Comparison of ENCODE assay signal across 8 cellular contexts in genomic region chr12:122081697-122082221, GRCh38. TPM values are rescaled to one million over a fixed set of nuclear protein-coding genes. Genes with fewer than 3 reads are reported as not detected.
A peak's percentile ranks its signal among the peaks of the same experiment; 100 is the strongest.
DNase-seq lines count a peak whose midpoint lies in the region; ATAC-seq and TF ChIP-seq lines count a peak whose summit lies in the region.

No MANE protein-coding gene starts in this region.

- H3K4me1 ChIP-seq in liver (ENCODE audit: control insufficient read depth in 4 of 4, insufficient read depth in 4 of 4, low read length in 3 of 4), result peaks cover 6 to 52% (median 24%) of the 10 kb centered on the region in 4 donors

- 54% methylated on average over 7 of the region's 7 CpGs for WGBS in liver

- peak overlapping the region in 1 of 2 donors; percentile 55 for H3K9ac ChIP-seq in liver (ENCODE audit: low read depth in 1 of 2, low read length in 2 of 2)

- peak overlapping the region in 1 of 3 donors; percentile 91 for H3K4me3 ChIP-seq in liver (ENCODE audit: low read depth in 1 of 3, low read length in 3 of 3)

- DNase-seq in ELR (ENCODE audit: low read depth), result peak; percentile 49
- DNase-seq in NOMO-1 treated with dmso at 0.1 percent for 144 hours (lab: John Stamatoyannopoulos, UW; ENCODE audit: unreplicated experiment), result peak; percentile 72
- DNase-seq in MCF 10A (ENCODE audit: unreplicated experiment), result no peak
- DNase-seq in type B pancreatic cell (ENCODE audit: extremely low spot score, unreplicated experiment), result no peak
- DNase-seq in NCI-H1048 (lab: John Stamatoyannopoulos, UW), result no peak
- no peak for DNase-seq in DMS53 treated with DMSO at 0.1 percent for 48 hours (lab: John Stamatoyannopoulos, UW; ENCODE audit: unreplicated experiment)

- no TSS peak for BruUV-seq in MCF 10A (replicated peaks; lab: Mats Ljungman, UMichigan)

- CTCF ChIA-PET in MCF 10A (lab: Yijun Ruan, JAX), result interaction anchor here (0.6 to 3.2 kb wide), 5 partner anchors 15 to 120 kb away, joined by 3 to 17 read pairs (median 5); no protein-coding TSS in a partner anchor

- peaks cover 0 to 7% (median 3%) of the 10 kb centered on the region in 4 donors for H3K36me3 ChIP-seq in liver (ENCODE audit: control insufficient read depth in 4 of 4, insufficient read depth in 3 of 4, low read depth in 1 of 4, low read length in 3 of 4)

- no peaks in the 10 kb centered on the region for H3K9me3 ChIP-seq in liver (ENCODE audit: control insufficient read depth in 4 of 4, low read length in 3 of 4)

- TF ChIP-seq CTCF in MCF 10A (IDR thresholded peaks at IDR 0.05; ENCODE audit: unreplicated experiment) (no peak), liver (IDR thresholded peaks at IDR 0.05; ENCODE audit: low read depth, low read length, missing input control) (no peak), type B pancreatic cell (conservative IDR thresholded peaks at IDR 0.05) (no peak)

- H3K4me1 Mint-ChIP-seq in MCF 10A (ENCODE audit: insufficient read depth, unreplicated experiment) (peaks cover 18% of the 10 kb centered on the region), type B pancreatic cell (ENCODE audit: unreplicated experiment) (peaks cover 33% of the 10 kb centered on the region)

- POLR2A ChIA-PET in MCF 10A (lab: Yijun Ruan, JAX), result interaction anchor here (1.1 to 5.7 kb wide), 9 partner anchors 8 to 280 kb away, joined by 3 to 206 read pairs (median 13); no protein-coding TSS in a partner anchor

- H3K9me3 Mint-ChIP-seq in MCF 10A (ENCODE audit: unreplicated experiment), result no peaks in the 10 kb centered on the region
- no peaks in the 10 kb centered on the region for H3K9me3 Mint-ChIP-seq in type B pancreatic cell

- no peaks in the 10 kb centered on the region for H3K27me3 ChIP-seq in liver (ENCODE audit: control insufficient read depth in 4 of 4, insufficient read depth in 4 of 4, low read length in 3 of 4)

- H3K36me3 Mint-ChIP-seq in MCF 10A (ENCODE audit: insufficient read depth, unreplicated experiment), result peaks cover 41% of the 10 kb centered on the region
- peaks cover 12% of the 10 kb centered on the region for H3K36me3 Mint-ChIP-seq in type B pancreatic cell

- H3K27ac Mint-ChIP-seq in MCF 10A (ENCODE audit: low read depth, unreplicated experiment) (peak overlapping the region; percentile 84), type B pancreatic cell (peak overlapping the region; percentile 27)

- intact Hi-C loops in MCF 10A (cut with micrococcal nuclease), result loop anchor here (2.0 kb wide), 1 partner anchor 41 kb away; no protein-coding TSS in a partner anchor

- peak; percentile 21 to 48 for TF ChIP-seq RAD21 in liver (IDR thresholded peaks at IDR 0.05)

- peak overlapping the region; percentile 74 for H3K4me3 Mint-ChIP-seq in MCF 10A (ENCODE audit: unreplicated experiment)
- H3K4me3 Mint-ChIP-seq in type B pancreatic cell, result peak overlapping the region; percentile 64

- ATAC-seq in GM21576 (IDR thresholded peaks at IDR 0.05; ENCODE audit: unreplicated experiment), result peak; percentile 47

- H3K27me3 Mint-ChIP-seq in MCF 10A (ENCODE audit: insufficient read depth, unreplicated experiment) (no peaks in the 10 kb centered on the region), type B pancreatic cell (no peaks in the 10 kb centered on the region)

- peak overlapping the region; percentile 49 to 72 for H3K27ac ChIP-seq in liver (ENCODE audit: low read depth in 1 of 2, low read length in 2 of 2)

TF ChIP-seq in liver, 16 proteins besides CTCF, POLR2A, EP300 and RAD21:
- TF ChIP-seq ZBTB33 (IDR thresholded peaks at IDR 0.05), result no peak
- peak; percentile 13 for TF ChIP-seq MAX (IDR thresholded peaks at IDR 0.05)
- no peak for TF ChIP-seq FOXA2 (IDR thresholded peaks at IDR 0.05)
- no peak for TF ChIP-seq EGR1 (IDR thresholded peaks at IDR 0.05; ENCODE audit: low read depth in 2 of 2)
- TF ChIP-seq HNF4A (conservative IDR thresholded peaks at IDR 0.05), result no peak
- TF ChIP-seq NR2F2 (IDR thresholded peaks at IDR 0.05), result peak; percentile 86
- no peak for TF ChIP-seq ATF3 (IDR thresholded peaks at IDR 0.05)
- peak; percentile 32 for TF ChIP-seq SP1 (IDR thresholded peaks at IDR 0.05)
- no peak for TF ChIP-seq YY1 (IDR thresholded peaks at IDR 0.05)
- TF ChIP-seq GABPA (IDR thresholded peaks at IDR 0.05 in 1 of 2, conservative IDR thresholded peaks at IDR 0.05 in 1 of 2), result peak in 1 of 2 donors; percentile 37
- TF ChIP-seq RXRA (IDR thresholded peaks at IDR 0.05), result peak in 1 of 2 donors; percentile 25
- no peak for TF ChIP-seq JUND (IDR thresholded peaks at IDR 0.05)

RNA-seq across cellular contexts. Expression of gene MLXIP, which starts 3.2 kb away (rescaled TPM):
- total RNA-seq in MCF 10A (2022) (34.2 and 35.6 TPM in 2 replicates), liver (10 to 100 TPM; 10.6 to 19.5 TPM), type B pancreatic cell (ENCODE audit: low replicate concordance) (28.4 and 44.5 TPM in 2 replicates)
- 10 to 100 TPM; 10.6 to 11.4 TPM for polyA plus RNA-seq in liver

Comparison
In these comparisons a context has a peak if more than half of its experiments do, and no peak if none do; other contexts are left out.
1. DNase-seq: peak in ELR (single experiment) and NOMO-1 treated with dmso at 0.1 percent for 144 hours (single experiment); none in MCF 10A (single experiment), type B pancreatic cell (single experiment), NCI-H1048 (single experiment) and DMS53 treated with DMSO at 0.1 percent for 48 hours (single experiment).